ENCODE assay signal across 2 cellular contexts in genomic region chr7:149811831-149812490, GRCh38.
TF ChIP-seq lines count a peak whose summit lies in the region.

No MANE protein-coding gene starts in this region.

TF ChIP-seq in K562, 482 proteins besides CTCF, POLR2A, EP300 and RAD21:
- no peak for TF ChIP-seq NCOA2 (IDR thresholded peaks at IDR 0.05; ENCODE audit: partially characterized antibody in 2 of 2)
- no peak for TF ChIP-seq ZBTB12 (CRISPR knock-in tag; IDR thresholded peaks at IDR 0.05)
- no peak for TF ChIP-seq TEAD4 (IDR thresholded peaks at IDR 0.05; ENCODE audit: low read length)
- TF ChIP-seq TEAD4 (CRISPR knock-in tag; IDR thresholded peaks at IDR 0.05; ENCODE audit: borderline replicate concordance): no peak
- no peak for TF ChIP-seq ILF3 (IDR thresholded peaks at IDR 0.05; ENCODE audit: borderline replicate concordance)
- TF ChIP-seq NR3C1 (CRISPR knock-in tag; IDR thresholded peaks at IDR 0.05): peak; percentile 41; the same call in 1 of the 2 replicates
- no peak for TF ChIP-seq POLR2AphosphoS5 (IDR thresholded peaks at IDR 0.05; ENCODE audit: control insufficient read depth, insufficient read depth, low read depth, low read length)
- no peak for TF ChIP-seq RREB1 (CRISPR knock-in tag; IDR thresholded peaks at IDR 0.05)
- TF ChIP-seq, protein P1, sequence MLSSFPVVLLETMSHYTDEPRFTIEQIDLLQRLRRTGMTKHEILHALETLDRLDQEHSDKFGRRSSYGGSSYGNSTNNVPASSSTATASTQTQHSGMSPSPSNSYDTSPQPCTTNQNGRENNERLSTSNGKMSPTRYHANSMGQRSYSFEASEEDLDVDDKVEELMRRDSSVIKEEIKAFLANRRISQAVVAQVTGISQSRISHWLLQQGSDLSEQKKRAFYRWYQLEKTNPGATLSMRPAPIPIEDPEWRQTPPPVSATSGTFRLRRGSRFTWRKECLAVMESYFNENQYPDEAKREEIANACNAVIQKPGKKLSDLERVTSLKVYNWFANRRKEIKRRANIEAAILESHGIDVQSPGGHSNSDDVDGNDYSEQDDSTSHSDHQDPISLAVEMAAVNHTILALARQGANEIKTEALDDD (IDR thresholded peaks at IDR 0.05): no peak
- TF ChIP-seq PCBP1 (IDR thresholded peaks at IDR 0.05; ENCODE audit: low read depth, low read length, poor library complexity, severe bottlenecking): peak; percentile 76
- no peak for TF ChIP-seq PHB2 (IDR thresholded peaks at IDR 0.05; ENCODE audit: low read depth)

TF ChIP-seq in H1, 55 proteins besides CTCF, POLR2A, EP300 and RAD21:
- no peak for TF ChIP-seq RNF2 (IDR thresholded peaks at IDR 0.05; ENCODE audit: borderline replicate concordance, low read depth, low read length, missing control alignments, poor library complexity, severe bottlenecking)
- TF ChIP-seq SP4 (IDR thresholded peaks at IDR 0.05; ENCODE audit: low read length): no peak
- TF ChIP-seq, protein P2, sequence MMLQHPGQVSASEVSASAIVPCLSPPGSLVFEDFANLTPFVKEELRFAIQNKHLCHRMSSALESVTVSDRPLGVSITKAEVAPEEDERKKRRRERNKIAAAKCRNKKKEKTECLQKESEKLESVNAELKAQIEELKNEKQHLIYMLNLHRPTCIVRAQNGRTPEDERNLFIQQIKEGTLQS (IDR thresholded peaks at IDR 0.05; ENCODE audit: insufficient read depth, low read depth, low read length): no peak
- no peak for TF ChIP-seq E2F6 (IDR thresholded peaks at IDR 0.05)
- TF ChIP-seq CTBP2 (IDR thresholded peaks at IDR 0.05; ENCODE audit: borderline replicate concordance, insufficient read depth, insufficient read length, low read length): no peak
- TF ChIP-seq SIRT6 (IDR thresholded peaks at IDR 0.05; ENCODE audit: low read length): no peak
- no peak for TF ChIP-seq ASH2L (IDR thresholded peaks at IDR 0.05; ENCODE audit: low read length)
- TF ChIP-seq MAX (IDR thresholded peaks at IDR 0.05): no peak
- TF ChIP-seq ATF2 (IDR thresholded peaks at IDR 0.05; ENCODE audit: low read length): no peak
